In genomic region chr17:57544834-57545463, GRCh38 we compare ENCODE assay signal across 1 cellular context.
TF ChIP-seq lines count a peak whose summit lies in the region.

No MANE protein-coding gene starts in this region.

TF ChIP-seq in SK-N-SH, 30 proteins besides CTCF, POLR2A, EP300 and RAD21 (continued from another document):
- TF ChIP-seq RCOR1 (IDR thresholded peaks at IDR 0.05; ENCODE audit: low read length) (no peak), SIN3A (IDR thresholded peaks at IDR 0.05; ENCODE audit: borderline replicate concordance, low read depth, low read length) (no peak), NRF1 (IDR thresholded peaks at IDR 0.05; ENCODE audit: low read depth, low read length) (no peak)
